22 cellular contexts compared by ENCODE assay signal in genomic region chr9:123085916-123086315, GRCh38. TPM values are rescaled to one million over a fixed set of nuclear protein-coding genes. Genes with fewer than 3 reads are reported as not detected.
"Had no signal": no experiment of that assay in that cellular context is flagged by ENCODE, and none has a peak within 500 bp of the region (broad histone marks: within the 10 kb centered on the region; RNA-seq: fewer than 3 reads in every experiment).

No MANE protein-coding gene starts in this region.

- DNase-seq: activated CD4-positive, alpha-beta T cell treated with anti-CD3 and anti-CD28 coated beads for 4 hours; activated CD4-positive, alpha-beta T cell treated with anti-CD3 and anti-CD28 coated beads, Interleukin-2, amount 50 U/mL, for 48 hours; activated CD4-positive, CD25-positive, alpha-beta regulatory T cell; activated CD8-positive, alpha-beta memory T cell treated with anti-CD3 and anti-CD28 coated beads, Interleukin-2, amount 50 U/mL, for 48 hours; activated effector memory CD4-positive, alpha-beta T cell treated with Interleukin-2 at 50 U/mL for 16 hours; activated naive CD4-positive, alpha-beta T cell treated with anti-CD3 and anti-CD28 coated beads, Interleukin-2, amount 10 ng/mL, durations not matched to agents 7 days and 5 days; activated naive CD8-positive, alpha-beta T cell treated with anti-CD3 and anti-CD28 coated beads, Interleukin-2, amount 50 U/mL, for 24 hours; activated T-cell treated with anti-CD3 and anti-CD28 coated beads, Interleukin-2, amount 50 U/mL, for 4 hours; foreskin fibroblast; lower lobe of right lung; naive B cell; nucleus accumbens; right lobe of liver; stimulated activated CD4-positive, alpha-beta T cell treated with anti-CD3 and anti-CD28 coated beads, Interleukin-2, amount 100 ng/mL, for 24 hours; T-helper 1 cell; T-helper 9 cell; upper lobe of left lung had no signal

- H3K9me3 ChIP-seq: lower lobe of right lung, right lobe of liver, upper lobe of left lung had no signal

- H3K4me1 ChIP-seq: lower lobe of right lung, upper lobe of left lung had no signal

- H3K4me1 Mint-ChIP-seq: activated naive CD4-positive, alpha-beta T cell treated with anti-CD3 and anti-CD28 coated beads, Interleukin-2, amount 10 ng/mL, durations not matched to agents 7 days and 5 days had no signal

- H3K4me3 Mint-ChIP-seq: activated naive CD4-positive, alpha-beta T cell treated with anti-CD3 and anti-CD28 coated beads, Interleukin-2, amount 10 ng/mL, durations not matched to agents 7 days and 5 days; activated naive CD8-positive, alpha-beta T cell treated with anti-CD3 and anti-CD28 coated beads, Interleukin-2, amount 50 U/mL, for 24 hours; activated T-cell treated with anti-CD3 and anti-CD28 coated beads, Interleukin-2, amount 50 U/mL, for 4 hours; naive B cell; stimulated activated memory B cell treated with anti-CD40 and anti-IgM and Interleukin-4, amounts not matched to agents 10 μg/mL and 1 μg/mL and 100 μg/mL, for 72 hours had no signal

- ATAC-seq: activated naive CD8-positive, alpha-beta T cell treated with anti-CD3 and anti-CD28 coated beads, Interleukin-2, amount 50 U/mL, for 24 hours; activated T-cell treated with anti-CD3 and anti-CD28 coated beads, Interleukin-2, amount 50 U/mL, for 4 hours; left lobe of liver; lower lobe of right lung; right lobe of liver; stimulated activated memory B cell treated with anti-CD40 and anti-IgM and Interleukin-4, amounts not matched to agents 10 μg/mL and 1 μg/mL and 100 μg/mL, for 72 hours had no signal

- H3K27ac Mint-ChIP-seq: activated naive CD4-positive, alpha-beta T cell treated with anti-CD3 and anti-CD28 coated beads, Interleukin-2, amount 10 ng/mL, durations not matched to agents 7 days and 5 days; activated naive CD8-positive, alpha-beta T cell treated with anti-CD3 and anti-CD28 coated beads, Interleukin-2, amount 50 U/mL, for 24 hours; stimulated activated memory B cell treated with anti-CD40 and anti-IgM and Interleukin-4, amounts not matched to agents 10 μg/mL and 1 μg/mL and 100 μg/mL, for 72 hours had no signal

- H3K27me3 Mint-ChIP-seq: activated naive CD4-positive, alpha-beta T cell treated with anti-CD3 and anti-CD28 coated beads, Interleukin-2, amount 10 ng/mL, durations not matched to agents 7 days and 5 days; activated naive CD8-positive, alpha-beta T cell treated with anti-CD3 and anti-CD28 coated beads, Interleukin-2, amount 50 U/mL, for 24 hours; naive B cell; stimulated activated memory B cell treated with anti-CD40 and anti-IgM and Interleukin-4, amounts not matched to agents 10 μg/mL and 1 μg/mL and 100 μg/mL, for 72 hours had no signal

- H3K27ac ChIP-seq: cardiac muscle cell, lower lobe of right lung, right lobe of liver, upper lobe of left lung had no signal

- H3K27me3 ChIP-seq: cardiac muscle cell, right lobe of liver, upper lobe of left lung had no signal

- H3K4me3 ChIP-seq: cardiac muscle cell, lower lobe of right lung, right lobe of liver, skin epidermis, upper lobe of left lung had no signal

- H3K9me3 Mint-ChIP-seq: activated naive CD4-positive, alpha-beta T cell treated with anti-CD3 and anti-CD28 coated beads, Interleukin-2, amount 10 ng/mL, durations not matched to agents 7 days and 5 days; activated naive CD8-positive, alpha-beta T cell treated with anti-CD3 and anti-CD28 coated beads, Interleukin-2, amount 50 U/mL, for 24 hours; activated T-cell treated with anti-CD3 and anti-CD28 coated beads, Interleukin-2, amount 50 U/mL, for 4 hours; naive B cell; stimulated activated memory B cell treated with anti-CD40 and anti-IgM and Interleukin-4, amounts not matched to agents 10 μg/mL and 1 μg/mL and 100 μg/mL, for 72 hours had no signal

RNA-seq across cellular contexts. Expression of gene GPR21, which starts 52.4 kb away (rescaled TPM):
- total RNA-seq: epithelial cell of proximal tubule had no signal
